ENCODE assay signal across 9 cellular contexts in genomic region chr21:30839304-30839703, GRCh38. TPM values are rescaled to one million over a fixed set of nuclear protein-coding genes. Genes with fewer than 3 reads are reported as not detected.
DNase-seq lines count a peak whose midpoint lies in the region; ATAC-seq and TF ChIP-seq lines count a peak whose summit lies in the region.
"Had no signal": no experiment of that assay in that cellular context is flagged by ENCODE, and none has a peak within 500 bp of the region (broad histone marks: within the 10 kb centered on the region; RNA-seq: fewer than 3 reads in every experiment).

No MANE protein-coding gene starts in this region.

- intact Hi-C loops in sciatic nerve (cut with DNase I): no loop called here

- no peak overlapping the region for H3K4me3 ChIP-seq in cardiac fibroblast (replicated peaks in 1 of 2; ENCODE audit: low read depth in 2 of 2, low read length in 2 of 2)
- H3K4me3 ChIP-seq: BLaER1 treated with 17β-estradiol and CSF1 and Interleukin-3, amounts not matched to agents 10 nM and 100 nM had no signal

- no peak for ATAC-seq in GM18511 (IDR thresholded peaks at IDR 0.05; ENCODE audit: unreplicated experiment)
- ATAC-seq in sciatic nerve: no peak
- no peak for ATAC-seq in GM19328 (IDR thresholded peaks at IDR 0.05; ENCODE audit: unreplicated experiment)

- TF ChIP-seq CTCF in cardiac fibroblast (IDR thresholded peaks at IDR 0.05; ENCODE audit: low read depth, low read length): peak; percentile 27

- DNase-seq in activated CD4-positive, alpha-beta T cell treated with anti-CD3 and anti-CD28 coated beads for 24 hours (ENCODE audit: low read depth in 2 of 2): peak; percentile 4 to 7
- DNase-seq in activated CD4-positive, alpha-beta T cell treated with anti-CD3 and anti-CD28 coated beads for 1 hour: no peak
- DNase-seq in RPMI8226 (peak; percentile 38), cardiac fibroblast (ENCODE audit: low read depth in 2 of 2) (peak in 1 of 2 donors; percentile 28), sciatic nerve (ENCODE audit: low spot score) (no peak)
- peak; percentile 46 for DNase-seq in stimulated activated CD4-positive, alpha-beta T cell treated with anti-CD3 and anti-CD28 coated beads, Interleukin-1b, Interleukin-23, amount 100 ng/mL, for 48 hours

RNA-seq across cellular contexts. Expression of gene KRTAP7-1, which starts 9.7 kb away (rescaled TPM):
- not detected for total RNA-seq in sciatic nerve

RNA-seq across cellular contexts. Expression of gene KRTAP8-1, which starts 26.2 kb away (rescaled TPM):
- total RNA-seq in sciatic nerve: not detected

RNA-seq across cellular contexts. Expression of gene KRTAP11-1, which starts 42.1 kb away (rescaled TPM):
- total RNA-seq in sciatic nerve: not detected

Comparison
In these comparisons a context has a peak if more than half of its experiments do, and no peak if none do; other contexts are left out.
1. DNase-seq: peak in activated CD4-positive, alpha-beta T cell treated with anti-CD3 and anti-CD28 coated beads for 24 hours (2 of 2), RPMI8226 (single experiment) and stimulated activated CD4-positive, alpha-beta T cell treated with anti-CD3 and anti-CD28 coated beads, Interleukin-1b, Interleukin-23, amount 100 ng/mL, for 48 hours (single experiment); none in activated CD4-positive, alpha-beta T cell treated with anti-CD3 and anti-CD28 coated beads for 1 hour (single experiment) and sciatic nerve (single experiment).